In the genomic region with DNA sequence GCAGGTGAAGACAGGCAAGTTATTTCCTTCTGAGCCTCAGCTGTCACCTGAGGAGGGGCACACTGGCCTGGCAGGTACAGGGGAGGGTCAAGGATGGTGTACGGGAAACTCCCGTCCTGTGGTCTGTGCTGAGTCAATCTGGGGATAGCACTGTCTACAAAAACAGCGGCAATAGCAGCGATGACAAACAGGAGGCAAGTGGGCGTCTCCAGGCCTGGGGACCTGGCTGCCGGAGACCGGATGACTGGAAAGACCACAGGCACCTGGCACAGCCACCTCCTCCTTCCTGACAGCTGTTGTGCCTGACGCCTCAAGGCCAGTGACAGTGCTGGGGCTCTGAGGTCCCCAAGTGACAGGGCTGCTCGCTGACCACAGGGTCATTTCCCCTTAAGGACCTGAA, we compare ENCODE assay signal across 8 cellular contexts.
DNase-seq lines count a peak whose midpoint lies in the region; ATAC-seq, FAIRE-seq and TF ChIP-seq lines count a peak whose summit lies in the region.

No MANE protein-coding gene starts in this region.

- WGBS in GM12878 (ENCODE audit: insufficient coverage, insufficient replicate concordance, low lambda C conversion rate, missing lambda C conversion rate) = 6% methylated on average over 9 of the region's 9 CpGs

- POLR2A ChIA-PET in GM12878 (lab: Charles Lee) = no interaction called here

- H3K27me3 ChIP-seq in GM12878 (replicated peaks in 1 of 2; ENCODE audit: control insufficient read depth in 2 of 2, insufficient read depth in 2 of 2, low read length in 1 of 2) = 0 out of 4 replicates have a peak, but pooled peaks cover 0 to 3% of the 10 kb centered on the region in 2 experiments

- H3K79me2 ChIP-seq in GM12878 (ENCODE audit: control insufficient read depth, insufficient read depth, low read length) = no peaks in the 10 kb centered on the region

- 0 out of 4 replicates have a peak, but pooled peaks of 1 of the 2 experiments have one; percentile 50 for TF ChIP-seq EP300 in GM12878 (IDR thresholded peaks at IDR 0.05; ENCODE audit: borderline replicate concordance in 1 of 2, control insufficient read depth in 1 of 2, low read depth in 2 of 2, low read length in 2 of 2)

- 0 out of 2 replicates have a peak overlapping the region, but pooled peaks have one; percentile 25 for H3K4me2 ChIP-seq in GM12878 (ENCODE audit: control insufficient read depth, insufficient read depth)

- H3K4me3 ChIP-seq in GM12865 (ENCODE audit: low read depth, low read length) (no peak overlapping the region), GM12878 (no peak overlapping the region)

- H2AFZ ChIP-seq in GM12878 (ENCODE audit: control insufficient read depth, low read depth, low read length) = no peak overlapping the region

- no peak for TF ChIP-seq POLR2A in GM12878 (IDR thresholded peaks at IDR 0.05; ENCODE audit: low read depth, low read length)

- FAIRE-seq in GM12878 (lab: Jason Lieb, UNC) = peak; percentile 56

- H3K36me3 ChIP-seq in GM12878 (ENCODE audit: control insufficient read depth in 2 of 2, insufficient read depth in 2 of 2, low read length in 1 of 2) = no peaks in the 10 kb centered on the region

- no peak overlapping the region for H3K27ac ChIP-seq in GM12878 (ENCODE audit: control insufficient read depth, insufficient read depth)

- no TSS peak for BruUV-seq in GM12878 (replicated peaks; lab: Mats Ljungman, UMichigan)

- peaks cover 11% of the 10 kb centered on the region for H3K4me1 ChIP-seq in GM12878 (ENCODE audit: control insufficient read depth, insufficient read depth, low read length)

- no peak for TF ChIP-seq RAD21 in GM12878 (IDR thresholded peaks at IDR 0.05; ENCODE audit: insufficient read depth, low read depth, low read length)

- no peak overlapping the region for H3K9ac ChIP-seq in GM12878 (ENCODE audit: control insufficient read depth, insufficient read depth, low read length)

- intact Hi-C loops in GM12878 (cut with micrococcal nuclease; ENCODE audit: unreplicated experiment) = no loop called here

- CTCF ChIA-PET in GM12878 (lab: Yijun Ruan, JAX) = no interaction called here

- ATAC-seq in GM19455 (IDR thresholded peaks at IDR 0.05; ENCODE audit: unreplicated experiment) (peak; percentile 76), HG03175 (IDR thresholded peaks at IDR 0.05; ENCODE audit: unreplicated experiment) (peak; percentile 78), GM12878 (peak; percentile 95), left lobe of liver (no peak)

- TF ChIP-seq CTCF in GM12865 (IDR thresholded peaks at IDR 0.05; ENCODE audit: insufficient read depth, low read depth, low read length, missing control alignments) = no peak
- no peak for TF ChIP-seq CTCF in GM12878 (IDR thresholded peaks at IDR 0.05 in 2 of 3, conservative IDR thresholded peaks at IDR 0.05 in 1 of 3; ENCODE audit: control insufficient read depth in 2 of 3, extremely low read depth in 1 of 3, insufficient read depth in 1 of 3, low read depth in 3 of 3, low read length in 3 of 3)

- RAD21 ChIA-PET in GM12878 (lab: Charles Lee; ENCODE audit: unreplicated experiment) = no interaction called here

- H4K20me1 ChIP-seq in GM12878 (ENCODE audit: control insufficient read depth, insufficient read depth) = no peaks in the 10 kb centered on the region

- SMC1A ChIA-PET in GM12878 (lab: Charles Lee; ENCODE audit: uncharacterized antibody, unreplicated experiment) = no interaction called here

- in situ Hi-C loops in GM12878 (cut with MboI) = no loop called here

- no peaks in the 10 kb centered on the region; the same call in 2 of the 3 replicates for H3K9me3 ChIP-seq in GM12878 (replicated peaks; ENCODE audit: control insufficient read depth, insufficient read depth, low read length)

- DNase-seq in GM12865 (ENCODE audit: low read depth) = peak; percentile 75
- peak; percentile 49 for DNase-seq in GM12878 (ENCODE audit: low read depth, low spot score)
- no peak for DNase-seq in NCI-H2171 treated with DMSO at 0.1 percent for 48 hours (lab: John Stamatoyannopoulos, UW)
- no peak for DNase-seq in left lobe of liver (ENCODE audit: low spot score)
- DNase-seq in SK-N-DZ (ENCODE audit: low spot score) = no peak
- DNase-seq in NCI-H187 (lab: John Stamatoyannopoulos, UW) = no peak

TF ChIP-seq in GM12878, 131 proteins besides CTCF, POLR2A, EP300 and RAD21:
- TF ChIP-seq PBX3 (IDR thresholded peaks at IDR 0.05; ENCODE audit: insufficient replicate concordance, low read depth, low read length) (peak; percentile 3), NRF1 (conservative IDR thresholded peaks at IDR 0.05; ENCODE audit: low read depth, low read length) (no peak), BHLHE40 (IDR thresholded peaks at IDR 0.05; ENCODE audit: borderline replicate concordance in 1 of 2, low read depth in 2 of 2, low read length in 1 of 2) (peak in 1 of 2 experiments; percentile 41; a peak in 1 of 4 replicates), JUNB (IDR thresholded peaks at IDR 0.05) (peak; percentile 42; the same call in 1 of the 2 replicates), FOXM1 (IDR thresholded peaks at IDR 0.05; ENCODE audit: low read depth, low read length) (0 out of 2 replicates have a peak, but pooled peaks have one; percentile 13), BCL11A (IDR thresholded peaks at IDR 0.05; ENCODE audit: low read depth, low read length) (peak; percentile 55; the same call in 1 of the 2 replicates), EED (IDR thresholded peaks at IDR 0.05; ENCODE audit: low read depth) (peak; percentile 78), ZNF274 (IDR thresholded peaks at IDR 0.05; ENCODE audit: insufficient read depth, insufficient read length) (no peak), NR2F1 (conservative IDR thresholded peaks at IDR 0.05) (peak; percentile 62), FOXK2 (IDR thresholded peaks at IDR 0.05) (no peak), ATF3 (IDR thresholded peaks at IDR 0.05; ENCODE audit: borderline replicate concordance, extremely low read depth, low read depth, low read length) (no peak), TCF3 (IDR thresholded peaks at IDR 0.05; ENCODE audit: borderline replicate concordance, insufficient read depth, low read depth, low read length) (peak; percentile 92), IKZF2 (IDR thresholded peaks at IDR 0.05) (peak; percentile 46 to 59), YY1 (IDR thresholded peaks at IDR 0.05; ENCODE audit: low read depth, low read length) (0 out of 2 replicates have a peak, but pooled peaks have one; percentile 17), DPF2 (IDR thresholded peaks at IDR 0.05) (peak; percentile 56; the same call in 1 of the 2 replicates), RUNX3 (IDR thresholded peaks at IDR 0.05; ENCODE audit: low read length) (peak; percentile 80), IRF4 (IDR thresholded peaks at IDR 0.05; ENCODE audit: low read depth, low read length) (peak; percentile 74), TCF12 (IDR thresholded peaks at IDR 0.05; ENCODE audit: low read depth, low read length) (peak; percentile 97), IKZF1 (conservative IDR thresholded peaks at IDR 0.05) (peak; percentile 90)
- TF ChIP-seq, protein P1, sequence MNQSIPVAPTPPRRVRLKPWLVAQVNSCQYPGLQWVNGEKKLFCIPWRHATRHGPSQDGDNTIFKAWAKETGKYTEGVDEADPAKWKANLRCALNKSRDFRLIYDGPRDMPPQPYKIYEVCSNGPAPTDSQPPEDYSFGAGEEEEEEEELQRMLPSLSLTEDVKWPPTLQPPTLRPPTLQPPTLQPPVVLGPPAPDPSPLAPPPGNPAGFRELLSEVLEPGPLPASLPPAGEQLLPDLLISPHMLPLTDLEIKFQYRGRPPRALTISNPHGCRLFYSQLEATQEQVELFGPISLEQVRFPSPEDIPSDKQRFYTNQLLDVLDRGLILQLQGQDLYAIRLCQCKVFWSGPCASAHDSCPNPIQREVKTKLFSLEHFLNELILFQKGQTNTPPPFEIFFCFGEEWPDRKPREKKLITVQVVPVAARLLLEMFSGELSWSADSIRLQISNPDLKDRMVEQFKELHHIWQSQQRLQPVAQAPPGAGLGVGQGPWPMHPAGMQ (IDR thresholded peaks at IDR 0.05; ENCODE audit: borderline replicate concordance) = no peak

Comparison
In these comparisons a context has a peak if more than half of its experiments do, and no peak if none do; other contexts are left out.
1. DNase-seq: peak in GM12865 (single experiment) and GM12878 (single experiment); none in NCI-H2171 treated with DMSO at 0.1 percent for 48 hours (single experiment), left lobe of liver (single experiment), SK-N-DZ (single experiment) and NCI-H187 (0 of 2).